In genomic region chr10:88989824-88990527, GRCh38 we compare ENCODE assay signal across 8 cellular contexts. TPM values are rescaled to one million over a fixed set of nuclear protein-coding genes. Genes with fewer than 3 reads are reported as not detected.
DNase-seq lines count a peak whose midpoint lies in the region; TF ChIP-seq lines count a peak whose summit lies in the region.

No MANE protein-coding gene starts in this region.

- TF ChIP-seq EP300 in transverse colon (IDR thresholded peaks at IDR 0.05; ENCODE audit: low read depth), result no peak

- peak overlapping the region; percentile 91 for H3K9ac ChIP-seq in GM23248

- peaks cover 84% of the 10 kb centered on the region for H3K79me2 ChIP-seq in GM23248 (ENCODE audit: insufficient read depth)

- peaks cover 35% of the 10 kb centered on the region for H3F3A ChIP-seq in GM23248 (ENCODE audit: insufficient read depth)

- in situ Hi-C loops in GM23248 (cut with MboI), result no loop called here
- in situ Hi-C loops in transverse colon (cut with MboI; ENCODE audit: low pct_ligation_motif_present in 1 of 4, low pct_unique_long_range_greater_than_20kb in 1 of 4, low sequenced_read_pairs in 3 of 4), result loop anchor here in 1 of 4 donors (10.0 kb wide), 1 partner anchor 55 kb away; no protein-coding TSS in a partner anchor

- H3K27me3 ChIP-seq in GM23248 (replicated peaks; ENCODE audit: insufficient read depth) (no peaks in the 10 kb centered on the region), transverse colon (no peaks in the 10 kb centered on the region)

- H3K9me3 ChIP-seq in GM23248 (ENCODE audit: low read depth), result no peaks in the 10 kb centered on the region
- H3K9me3 ChIP-seq in transverse colon, result no peaks in the 10 kb centered on the region

- H4K20me1 ChIP-seq in GM23248 (ENCODE audit: insufficient read depth), result no peaks in the 10 kb centered on the region

- TF ChIP-seq POLR2A in lower leg skin (IDR thresholded peaks at IDR 0.05) (no peak), transverse colon (IDR thresholded peaks at IDR 0.05) (no peak)

- intact Hi-C loops in lower leg skin (cut with DNase I; ENCODE audit: low total_unique reads) (loop anchor here (5.0 kb wide), 1 partner anchor 53 kb away; no protein-coding TSS in a partner anchor), transverse colon (cut with DNase I; ENCODE audit: low total_unique reads) (loop anchor here (10.0 kb wide), 2 partner anchors 155 to 305 kb away; no protein-coding TSS in a partner anchor)

- peak overlapping the region; percentile 77 for H2AFZ ChIP-seq in GM23248

- H3K4me1 ChIP-seq in GM23248 (ENCODE audit: insufficient read depth), result peaks cover 31% of the 10 kb centered on the region
- peaks cover 8 to 60% (median 36%) of the 10 kb centered on the region in 4 donors for H3K4me1 ChIP-seq in transverse colon

- no peaks in the 10 kb centered on the region for H3K36me3 ChIP-seq in GM23248 (ENCODE audit: low read depth)
- no peaks in the 10 kb centered on the region for H3K36me3 ChIP-seq in transverse colon

- H3K4me2 ChIP-seq in GM23248 (ENCODE audit: unreplicated experiment), result peak overlapping the region; percentile 99

- WGBS in GM23248 (ENCODE audit: low coverage in 1 of 2, low lambda C conversion rate in 2 of 2, missing lambda C conversion rate in 2 of 2), 2 experiments, result 0 to 2% methylated on average over 13 of the region's 13 CpGs
- WGBS in lower leg skin, 2 donors, result 5 to 7% methylated on average over 13 of the region's 13 CpGs
- 5 to 12% methylated on average over 5 to 13 of the region's 13 CpGs for WGBS in transverse colon (ENCODE audit: low coverage in 1 of 2), 2 donors

- H3K9me2 ChIP-seq in GM23248 (ENCODE audit: insufficient read depth), result no peaks in the 10 kb centered on the region

- H3K27ac ChIP-seq in GM23248, result peak overlapping the region; percentile 89
- H3K27ac ChIP-seq in cingulate gyrus (ENCODE audit: low read depth, low read length), result peak overlapping the region; percentile 84
- H3K27ac ChIP-seq in transverse colon, result peak overlapping the region; percentile 91 to 97 (median 96)

- no peak for TF ChIP-seq CTCF in lower leg skin (IDR thresholded peaks at IDR 0.05)
- TF ChIP-seq CTCF in transverse colon (IDR thresholded peaks at IDR 0.05), result no peak

- DNase-seq in D341Med (ENCODE audit: low spot score) (peak; percentile 28), GM23248 (peak; percentile 95), NOMO-1 treated with DMSO at 0.1 percent for 48 hours (lab: John Stamatoyannopoulos, UW; ENCODE audit: unreplicated experiment) (peak; percentile 84), lower leg skin (ENCODE audit: low spot score in 2 of 2) (peak; percentile 73 to 92), transverse colon (no peak), NCI-H1092 (lab: John Stamatoyannopoulos, UW) (no peak)
- DNase-seq in effector CD8-positive, alpha-beta T cell (lab: John Stamatoyannopoulos, UW), result no peak

- H3K4me3 ChIP-seq in GM23248 (peak overlapping the region; percentile 90), lower leg skin (ENCODE audit: low read depth, poor library complexity, severe bottlenecking) (peak overlapping the region; percentile 80), transverse colon (peak overlapping the region; percentile 54 to 89 (median 70))

RNA-seq across cellular contexts. Expression of gene FAS, which starts 0.6 kb away (rescaled TPM):
- 69.0 and 77.8 TPM in 2 replicates for total RNA-seq in GM23248 (2014; rRNA removed; shearing (Covaris generic))
- 54.5 and 55.4 TPM in 2 replicates for polyA plus RNA-seq in GM23248 (2016; fragmentation: Nextera tagmentation; extraction: Ambion mirVana)
- total RNA-seq in lower leg skin, result 10 to 100 TPM; 11.4 to 19.7 (median 16.3) TPM
- 10 to 100 TPM in 3 of 4 donors, 1 to 10 TPM in 1; 9.0 to 58.5 (median 53.6) TPM for total RNA-seq in transverse colon

RNA-seq across cellular contexts. Expression of gene ACTA2, which starts 37.4 kb away (rescaled TPM):
- total RNA-seq in GM23248 (2014; rRNA removed; shearing (Covaris generic)), result 161 and 164 TPM in 2 replicates
- polyA plus RNA-seq in GM23248 (2016; fragmentation: Nextera tagmentation; extraction: Ambion mirVana), result 249 and 262 TPM in 2 replicates
- total RNA-seq in lower leg skin (100 to 1,000 TPM in 3 of 4 donors, 10 to 100 TPM in 1; 66.4 to 344 (median 129) TPM), transverse colon (1,000 to 10,000 TPM in 1 of 4 donors, 100 to 1,000 TPM in 3; 403 to 1,827 (median 457) TPM)

Comparison
In these comparisons a context has a peak if more than half of its experiments do, and no peak if none do; other contexts are left out.
1. DNase-seq: peak in D341Med (single experiment), GM23248 (single experiment), NOMO-1 treated with DMSO at 0.1 percent for 48 hours (single experiment) and lower leg skin (2 of 2); none in transverse colon (single experiment), effector CD8-positive, alpha-beta T cell (single experiment) and NCI-H1092 (single experiment).
2. Peak in every context shown above with its lines, with median percentiles within 50 percentile points of each other: H3K27ac ChIP-seq and H3K4me3 ChIP-seq.